In the genomic region with DNA sequence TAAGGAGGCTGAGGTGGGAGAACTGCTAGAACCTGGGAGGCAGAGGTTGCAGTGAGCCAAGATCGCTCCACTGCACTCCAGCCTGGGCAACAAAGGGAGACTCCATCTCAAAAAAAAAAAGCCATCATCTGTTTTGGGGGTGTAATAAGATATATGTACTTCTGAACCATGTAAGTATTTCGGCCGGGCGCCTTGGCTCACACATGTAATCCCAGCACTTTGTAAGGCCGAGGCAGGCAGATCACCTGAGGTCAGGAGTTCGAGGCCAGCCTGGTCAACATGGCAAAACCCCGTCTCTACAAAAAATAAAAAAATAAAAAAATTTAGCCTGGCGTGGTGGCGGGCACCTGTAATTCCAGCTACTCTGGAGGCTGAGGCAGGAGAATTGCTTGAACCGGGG, we compare ENCODE assay signal across 4 cellular contexts. TPM values are rescaled to one million over a fixed set of nuclear protein-coding genes. Genes with fewer than 3 reads are reported as not detected.
"Had no signal": no experiment of that assay in that cellular context is flagged by ENCODE, and none has a peak within 500 bp of the region (broad histone marks: within the 10 kb centered on the region; RNA-seq: fewer than 3 reads in every experiment).

No MANE protein-coding gene starts in this region.

RNA-seq across cellular contexts. Expression of a gene that starts 36.9 kb away (rescaled TPM):
- total RNA-seq: NCI-H460, PC-3, Right ventricle myocardium inferior, SJCRH30 had no signal
